ENCODE assay signal across 14 cellular contexts in genomic region chr12:713281-713875, GRCh38. TPM values are rescaled to one million over a fixed set of nuclear protein-coding genes. Genes with fewer than 3 reads are reported as not detected.
A peak's percentile ranks its signal among the peaks of the same experiment; 100 is the strongest.
DNase-seq lines count a peak whose midpoint lies in the region; ATAC-seq, FAIRE-seq and TF ChIP-seq lines count a peak whose summit lies in the region.
"Had no signal": no experiment of that assay in that cellular context is flagged by ENCODE, and none has a peak within 500 bp of the region (broad histone marks: within the 10 kb centered on the region; RNA-seq: fewer than 3 reads in every experiment).

No MANE protein-coding gene starts in this region.

- CTCF ChIA-PET in activated CD4-positive, alpha-beta memory T cell treated with anti-CD3 and anti-CD28 coated beads for 36 hours (lab: Charles Lee): interaction anchor here (0.6 to 1.9 kb wide), 4 partner anchors 37 to 365 kb away, joined by 3 to 13 read pairs (median 3); no protein-coding TSS in a partner anchor
- CTCF ChIA-PET in activated CD4-positive, alpha-beta memory T cell treated with anti-CD3 and anti-CD28 coated beads, Interleukin-2, amount 10 ng/mL, durations not matched to agents 7 days and 5 days (lab: Charles Lee): no interaction called here
- CTCF ChIA-PET in Caco-2 (lab: Charles Lee): interaction anchor here (1.9 kb wide), 1 partner anchor 38 kb away, joined by 12 read pairs; no protein-coding TSS in a partner anchor

- H3K4me3 ChIP-seq in Caco-2 (ENCODE audit: low read depth, low read length): no peak overlapping the region
- H3K4me3 ChIP-seq: gastroesophageal sphincter, suprapubic skin had no signal

- DNase-seq in activated CD4-positive, alpha-beta memory T cell treated with anti-CD3 and anti-CD28 coated beads for 36 hours: peak; percentile 61
- no peak for DNase-seq in activated CD4-positive, alpha-beta memory T cell treated with anti-CD3 and anti-CD28 coated beads, Interleukin-2, amount 10 ng/mL, durations not matched to agents 7 days and 5 days
- no peak for DNase-seq in SHP77 (lab: John Stamatoyannopoulos, UW)
- DNase-seq in Caco-2: no peak
- DNase-seq in GM19239 (ENCODE audit: insufficient read length, low spot score): no peak
- DNase-seq: DMS 273 treated with DMSO at 0.1 percent for 48 hours, HCEC 1CT, NCI-H2171 treated with DMSO at 0.1 percent for 48 hours, T1000 had no signal

- peak overlapping the region; percentile 75 for H3K27ac ChIP-seq in layer of hippocampus (ENCODE audit: low read depth, low read length)
- H3K27ac ChIP-seq: gastroesophageal sphincter, suprapubic skin had no signal

- peak overlapping the region; percentile 21 for H3K27ac Mint-ChIP-seq in activated CD4-positive, alpha-beta memory T cell treated with anti-CD3 and anti-CD28 coated beads for 36 hours
- no peak overlapping the region for H3K27ac Mint-ChIP-seq in activated CD4-positive, alpha-beta memory T cell treated with anti-CD3 and anti-CD28 coated beads, Interleukin-2, amount 10 ng/mL, durations not matched to agents 7 days and 5 days
- H3K27ac Mint-ChIP-seq in activated T-helper 17 cell treated with anti-CD3 and anti-CD28 coated beads, Interleukin-2, amount 50 U/mL, for 72 hours: peak overlapping the region; percentile 63
- peak overlapping the region; percentile 96 for H3K27ac Mint-ChIP-seq in stimulated activated naive CD8-positive, alpha-beta T cell treated with anti-CD3 and anti-CD28 coated beads, Interleukin-15, Interleukin-2, amounts not matched to agents 100 ng/mL and 50 ng/mL, for 24 hours
- no peak overlapping the region for H3K27ac Mint-ChIP-seq in Caco-2 (ENCODE audit: unreplicated experiment)

- intact Hi-C loops in activated CD4-positive, alpha-beta memory T cell treated with anti-CD3 and anti-CD28 coated beads for 36 hours (cut with micrococcal nuclease): loop anchor here (1.0 kb wide), 2 partner anchors 30 to 39 kb away; no protein-coding TSS in a partner anchor
- intact Hi-C loops in Caco-2 (cut with micrococcal nuclease; ENCODE audit: unreplicated experiment): no loop called here

- BruUV-seq in Caco-2 (replicated peaks; lab: Mats Ljungman, UMichigan): no TSS peak

- H3K4me3 Mint-ChIP-seq in activated CD4-positive, alpha-beta memory T cell treated with anti-CD3 and anti-CD28 coated beads for 36 hours: no peak overlapping the region
- no peak overlapping the region for H3K4me3 Mint-ChIP-seq in activated CD4-positive, alpha-beta memory T cell treated with anti-CD3 and anti-CD28 coated beads, Interleukin-2, amount 10 ng/mL, durations not matched to agents 7 days and 5 days
- no peak overlapping the region for H3K4me3 Mint-ChIP-seq in activated T-helper 17 cell treated with anti-CD3 and anti-CD28 coated beads, Interleukin-2, amount 50 U/mL, for 72 hours
- peak overlapping the region; percentile 55 for H3K4me3 Mint-ChIP-seq in stimulated activated naive CD8-positive, alpha-beta T cell treated with anti-CD3 and anti-CD28 coated beads, Interleukin-15, Interleukin-2, amounts not matched to agents 100 ng/mL and 50 ng/mL, for 24 hours
- H3K4me3 Mint-ChIP-seq in Caco-2 (ENCODE audit: unreplicated experiment): no peak overlapping the region

- no peak for FAIRE-seq in GM19239 (lab: Jason Lieb, UNC)

- ATAC-seq in activated T-helper 17 cell treated with anti-CD3 and anti-CD28 coated beads, Interleukin-2, amount 50 U/mL, for 72 hours (replicated peaks): peak; percentile 71
- ATAC-seq: gastroesophageal sphincter had no signal

- H3K4me1 Mint-ChIP-seq in activated CD4-positive, alpha-beta memory T cell treated with anti-CD3 and anti-CD28 coated beads for 36 hours (ENCODE audit: low read depth): peaks cover 27% of the 10 kb centered on the region
- peaks cover 15% of the 10 kb centered on the region for H3K4me1 Mint-ChIP-seq in activated CD4-positive, alpha-beta memory T cell treated with anti-CD3 and anti-CD28 coated beads, Interleukin-2, amount 10 ng/mL, durations not matched to agents 7 days and 5 days
- H3K4me1 Mint-ChIP-seq in activated T-helper 17 cell treated with anti-CD3 and anti-CD28 coated beads, Interleukin-2, amount 50 U/mL, for 72 hours: peaks cover 22% of the 10 kb centered on the region
- H3K4me1 Mint-ChIP-seq in stimulated activated naive CD8-positive, alpha-beta T cell treated with anti-CD3 and anti-CD28 coated beads, Interleukin-15, Interleukin-2, amounts not matched to agents 100 ng/mL and 50 ng/mL, for 24 hours (ENCODE audit: low read depth): peaks cover 59% of the 10 kb centered on the region
- peaks cover 9% of the 10 kb centered on the region for H3K4me1 Mint-ChIP-seq in Caco-2 (ENCODE audit: low read depth, unreplicated experiment)

- H3K9me3 ChIP-seq in Caco-2: no peaks in the 10 kb centered on the region
- H3K9me3 ChIP-seq: gastroesophageal sphincter, suprapubic skin had no signal

- H3K36me3 Mint-ChIP-seq in activated CD4-positive, alpha-beta memory T cell treated with anti-CD3 and anti-CD28 coated beads for 36 hours: no peaks in the 10 kb centered on the region
- H3K36me3 Mint-ChIP-seq in activated CD4-positive, alpha-beta memory T cell treated with anti-CD3 and anti-CD28 coated beads, Interleukin-2, amount 10 ng/mL, durations not matched to agents 7 days and 5 days (ENCODE audit: low read depth): no peaks in the 10 kb centered on the region
- no peaks in the 10 kb centered on the region for H3K36me3 Mint-ChIP-seq in activated T-helper 17 cell treated with anti-CD3 and anti-CD28 coated beads, Interleukin-2, amount 50 U/mL, for 72 hours (ENCODE audit: low read depth)
- no peaks in the 10 kb centered on the region for H3K36me3 Mint-ChIP-seq in stimulated activated naive CD8-positive, alpha-beta T cell treated with anti-CD3 and anti-CD28 coated beads, Interleukin-15, Interleukin-2, amounts not matched to agents 100 ng/mL and 50 ng/mL, for 24 hours (ENCODE audit: low read depth)
- no peaks in the 10 kb centered on the region for H3K36me3 Mint-ChIP-seq in Caco-2 (ENCODE audit: insufficient read depth, unreplicated experiment)

- H3K36me3 ChIP-seq in Caco-2 (ENCODE audit: control insufficient read depth, insufficient read depth, low read length): no peaks in the 10 kb centered on the region
- H3K36me3 ChIP-seq: gastroesophageal sphincter, suprapubic skin had no signal

- no peak for TF ChIP-seq CTCF in Caco-2 (IDR thresholded peaks at IDR 0.05; ENCODE audit: insufficient read depth in 1 of 2, low read depth in 1 of 2, low read length in 1 of 2, severe bottlenecking in 1 of 2, unreplicated experiment in 1 of 2)

- no peaks in the 10 kb centered on the region for H3K9me3 Mint-ChIP-seq in activated CD4-positive, alpha-beta memory T cell treated with anti-CD3 and anti-CD28 coated beads for 36 hours
- peaks cover 2% of the 10 kb centered on the region for H3K9me3 Mint-ChIP-seq in activated CD4-positive, alpha-beta memory T cell treated with anti-CD3 and anti-CD28 coated beads, Interleukin-2, amount 10 ng/mL, durations not matched to agents 7 days and 5 days
- no peaks in the 10 kb centered on the region for H3K9me3 Mint-ChIP-seq in activated T-helper 17 cell treated with anti-CD3 and anti-CD28 coated beads, Interleukin-2, amount 50 U/mL, for 72 hours
- H3K9me3 Mint-ChIP-seq in stimulated activated naive CD8-positive, alpha-beta T cell treated with anti-CD3 and anti-CD28 coated beads, Interleukin-15, Interleukin-2, amounts not matched to agents 100 ng/mL and 50 ng/mL, for 24 hours: no peaks in the 10 kb centered on the region
- no peaks in the 10 kb centered on the region for H3K9me3 Mint-ChIP-seq in Caco-2 (ENCODE audit: unreplicated experiment)

- peaks cover 5% of the 10 kb centered on the region; the same call in 1 of the 2 replicates for H3K4me1 ChIP-seq in Caco-2
- H3K4me1 ChIP-seq: gastroesophageal sphincter had no signal

- H3K27me3 ChIP-seq in layer of hippocampus (ENCODE audit: control insufficient read depth, insufficient read depth, low read length) (no peaks in the 10 kb centered on the region), Caco-2 (replicated peaks; ENCODE audit: control insufficient read depth, insufficient read depth, low read length) (no peaks in the 10 kb centered on the region)
- H3K27me3 ChIP-seq: gastroesophageal sphincter, suprapubic skin had no signal

- H3K27me3 Mint-ChIP-seq in activated CD4-positive, alpha-beta memory T cell treated with anti-CD3 and anti-CD28 coated beads for 36 hours: no peaks in the 10 kb centered on the region
- H3K27me3 Mint-ChIP-seq in activated CD4-positive, alpha-beta memory T cell treated with anti-CD3 and anti-CD28 coated beads, Interleukin-2, amount 10 ng/mL, durations not matched to agents 7 days and 5 days: peaks cover 1% of the 10 kb centered on the region
- no peaks in the 10 kb centered on the region for H3K27me3 Mint-ChIP-seq in activated T-helper 17 cell treated with anti-CD3 and anti-CD28 coated beads, Interleukin-2, amount 50 U/mL, for 72 hours
- H3K27me3 Mint-ChIP-seq in stimulated activated naive CD8-positive, alpha-beta T cell treated with anti-CD3 and anti-CD28 coated beads, Interleukin-15, Interleukin-2, amounts not matched to agents 100 ng/mL and 50 ng/mL, for 24 hours: no peaks in the 10 kb centered on the region
- H3K27me3 Mint-ChIP-seq in Caco-2 (ENCODE audit: insufficient read depth, unreplicated experiment): no peaks in the 10 kb centered on the region

- POLR2A ChIA-PET in activated CD4-positive, alpha-beta memory T cell treated with anti-CD3 and anti-CD28 coated beads for 36 hours (lab: Charles Lee): no interaction called here
- POLR2A ChIA-PET in activated CD4-positive, alpha-beta memory T cell treated with anti-CD3 and anti-CD28 coated beads, Interleukin-2, amount 10 ng/mL, durations not matched to agents 7 days and 5 days (lab: Charles Lee): interaction anchor here (0.6 to 2.0 kb wide), 3 partner anchors 9 to 39 kb away, joined by 3 to 8 read pairs (median 4); no protein-coding TSS in a partner anchor
- POLR2A ChIA-PET in Caco-2 (lab: Charles Lee): no interaction called here

RNA-seq across cellular contexts. Expression of gene WNK1, which starts 39.0 kb away (rescaled TPM):
- total RNA-seq in activated CD4-positive, alpha-beta memory T cell treated with anti-CD3 and anti-CD28 coated beads for 36 hours: 100 to 1,000 TPM; 139 to 140 TPM
- total RNA-seq in activated CD4-positive, alpha-beta memory T cell treated with anti-CD3 and anti-CD28 coated beads, Interleukin-2, amount 10 ng/mL, durations not matched to agents 7 days and 5 days: 100 to 1,000 TPM; 154 to 180 TPM
- total RNA-seq in activated T-helper 17 cell treated with anti-CD3 and anti-CD28 coated beads, Interleukin-2, amount 50 U/mL, for 72 hours: 100 to 1,000 TPM; 150 to 252 TPM
- 206 and 224 TPM in 2 replicates for total RNA-seq in Caco-2 (2022)

RNA-seq across cellular contexts. Expression of gene NINJ2, which starts 50.1 kb away (rescaled TPM):
- 1 to 10 TPM; 5.1 to 7.5 TPM for total RNA-seq in activated CD4-positive, alpha-beta memory T cell treated with anti-CD3 and anti-CD28 coated beads for 36 hours
- total RNA-seq in activated CD4-positive, alpha-beta memory T cell treated with anti-CD3 and anti-CD28 coated beads, Interleukin-2, amount 10 ng/mL, durations not matched to agents 7 days and 5 days: 10 to 100 TPM; 13.1 to 13.5 TPM
- total RNA-seq in activated T-helper 17 cell treated with anti-CD3 and anti-CD28 coated beads, Interleukin-2, amount 50 U/mL, for 72 hours: 10 to 100 TPM in 1 of 2 donors, 1 to 10 TPM in 1; 9.2 to 19.9 TPM
- total RNA-seq in Caco-2 (2022): 6.5 and 7.0 TPM in 2 replicates

Comparison
In these comparisons a context has a peak if more than half of its experiments do, and no peak if none do; other contexts are left out.
1. H3K27ac Mint-ChIP-seq: peak in activated CD4-positive, alpha-beta memory T cell treated with anti-CD3 and anti-CD28 coated beads for 36 hours (single experiment), activated T-helper 17 cell treated with anti-CD3 and anti-CD28 coated beads, Interleukin-2, amount 50 U/mL, for 72 hours (single experiment) and stimulated activated naive CD8-positive, alpha-beta T cell treated with anti-CD3 and anti-CD28 coated beads, Interleukin-15, Interleukin-2, amounts not matched to agents 100 ng/mL and 50 ng/mL, for 24 hours (single experiment); none in activated CD4-positive, alpha-beta memory T cell treated with anti-CD3 and anti-CD28 coated beads, Interleukin-2, amount 10 ng/mL, durations not matched to agents 7 days and 5 days (single experiment) and Caco-2 (single experiment).